ENCODE assay signal across 8 cellular contexts in the genomic region with DNA sequence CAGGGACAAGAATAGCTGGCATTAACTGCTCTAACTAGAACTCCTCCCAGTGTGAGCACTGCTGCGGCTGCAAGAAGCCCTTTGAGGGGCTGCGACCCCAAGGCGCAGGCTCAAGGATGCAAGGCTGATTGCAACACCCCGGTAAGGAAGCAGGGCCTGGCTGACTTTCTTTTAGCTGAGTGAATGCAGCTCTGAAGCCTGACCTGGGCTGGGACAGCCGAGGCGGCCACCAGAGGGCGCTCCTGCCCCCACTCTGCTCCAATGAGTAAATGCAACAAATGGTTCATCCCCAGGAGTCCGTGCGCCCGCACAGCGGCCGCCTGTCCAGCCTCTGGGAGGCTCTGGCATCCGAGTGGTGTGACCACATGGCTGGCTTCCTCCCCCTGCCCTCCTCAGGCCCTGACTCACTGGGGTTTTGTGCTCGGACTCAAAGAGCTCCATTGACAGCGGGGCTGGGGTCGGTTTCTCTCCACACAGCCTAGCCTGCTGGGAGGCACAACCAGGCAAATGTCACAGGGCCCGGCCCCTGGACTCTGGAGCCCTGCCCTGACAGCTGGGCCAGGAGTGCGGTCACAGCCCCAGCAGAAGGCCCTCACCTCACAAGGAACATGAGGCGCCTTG. TPM values are rescaled to one million over a fixed set of nuclear protein-coding genes. Genes with fewer than 3 reads are reported as not detected.
DNase-seq lines count a peak whose midpoint lies in the region; ATAC-seq, FAIRE-seq and TF ChIP-seq lines count a peak whose summit lies in the region.

Gene SMIM5 (plus strand): TSS at position 572 of the 621 bp plus-strand sequence. CDS start 6,768 bp downstream, outside the sequence.

- peak within 1 kb of the TSS; percentile 54 for H2AFZ ChIP-seq in astrocyte (ENCODE audit: low read depth, low read length)

- H3K4me1 ChIP-seq in astrocyte (ENCODE audit: insufficient read depth, low read length), result peaks cover 13% of the 10 kb centered on the region
- peaks cover 0 to 52% of the 10 kb centered on the region in 2 donors for H3K4me1 ChIP-seq in right atrium auricular region
- H3K4me1 ChIP-seq in psoas muscle, result peaks cover 46% of the 10 kb centered on the region
- peaks cover 29% of the 10 kb centered on the region for H3K4me1 ChIP-seq in upper lobe of right lung

- H3K27ac ChIP-seq in astrocyte (ENCODE audit: low read depth, low read length), result peak within 1 kb of the TSS; percentile 55
- H3K27ac ChIP-seq in right atrium auricular region, result peak within 1 kb of the TSS; percentile 88 to 94
- peak within 1 kb of the TSS; percentile 78 for H3K27ac ChIP-seq in psoas muscle
- H3K27ac ChIP-seq in upper lobe of right lung, result peak within 1 kb of the TSS; percentile 81

- peak; percentile 75 to 88 (median 78) for ATAC-seq in psoas muscle
- ATAC-seq in upper lobe of right lung, result peak; percentile 84

- H3K27me3 Mint-ChIP-seq in astrocyte (ENCODE audit: low read depth, unreplicated experiment), result no peaks in the 10 kb centered on the region

- peaks cover 6% of the 10 kb centered on the region for H3K4me1 Mint-ChIP-seq in astrocyte (ENCODE audit: low read depth, unreplicated experiment)

- TF ChIP-seq CTCF in astrocyte (IDR thresholded peaks at IDR 0.05; ENCODE audit: insufficient read depth, low read depth, low read length) (peak; percentile 92), right atrium auricular region (IDR thresholded peaks at IDR 0.05) (peak; percentile 95 to 96), psoas muscle (IDR thresholded peaks at IDR 0.05) (peak; percentile 97), upper lobe of right lung (IDR thresholded peaks at IDR 0.05) (peak; percentile 98)

- H3K4me3 Mint-ChIP-seq in astrocyte (ENCODE audit: unreplicated experiment), result peak within 1 kb of the TSS; percentile 5

- no peaks in the 10 kb centered on the region for H3K27me3 ChIP-seq in MG63
- H3K27me3 ChIP-seq in astrocyte (ENCODE audit: insufficient read depth, low read length), result no peaks in the 10 kb centered on the region
- H3K27me3 ChIP-seq in right atrium auricular region, result no peaks in the 10 kb centered on the region
- no peaks in the 10 kb centered on the region for H3K27me3 ChIP-seq in psoas muscle (ENCODE audit: insufficient read depth in 3 of 3, low read length in 2 of 3)
- H3K27me3 ChIP-seq in upper lobe of right lung, result no peaks in the 10 kb centered on the region

- H3K36me3 ChIP-seq in MG63, result peaks cover 6% of the 10 kb centered on the region
- H3K36me3 ChIP-seq in astrocyte (ENCODE audit: insufficient read depth, low read length), result no peaks in the 10 kb centered on the region
- no peaks in the 10 kb centered on the region for H3K36me3 ChIP-seq in right atrium auricular region
- H3K36me3 ChIP-seq in psoas muscle (ENCODE audit: insufficient read depth in 1 of 2, low read depth in 1 of 2), result peaks cover 0 to 28% of the 10 kb centered on the region in 2 donors
- H3K36me3 ChIP-seq in upper lobe of right lung, result peaks cover 11% of the 10 kb centered on the region

- H3K27ac Mint-ChIP-seq in astrocyte (ENCODE audit: unreplicated experiment), result peak within 1 kb of the TSS; percentile 78

- H3K79me2 ChIP-seq in astrocyte (ENCODE audit: insufficient read depth, low read length), result no peaks in the 10 kb centered on the region

- H3K36me3 Mint-ChIP-seq in astrocyte (ENCODE audit: low read depth, unreplicated experiment), result peaks cover 5% of the 10 kb centered on the region

- H3K4me3 ChIP-seq in MG63, result no peak within 1 kb of the TSS
- no peak within 1 kb of the TSS for H3K4me3 ChIP-seq in astrocyte (ENCODE audit: insufficient read depth, low read depth, low read length)
- peak within 1 kb of the TSS; percentile 27 to 31 for H3K4me3 ChIP-seq in right atrium auricular region
- peak within 1 kb of the TSS; percentile 33 for H3K4me3 ChIP-seq in psoas muscle
- H3K4me3 ChIP-seq in upper lobe of right lung, result no peak within 1 kb of the TSS

- H3K4me2 ChIP-seq in astrocyte (ENCODE audit: low read length), result peak within 1 kb of the TSS; percentile 74

- peak within 1 kb of the TSS; percentile 45 for H3K9ac ChIP-seq in astrocyte (ENCODE audit: low read length)

- H3K9me3 ChIP-seq in MG63 (no peaks in the 10 kb centered on the region), astrocyte (ENCODE audit: insufficient read depth, low read depth, low read length) (no peaks in the 10 kb centered on the region), right atrium auricular region (no peaks in the 10 kb centered on the region), psoas muscle (no peaks in the 10 kb centered on the region), upper lobe of right lung (no peaks in the 10 kb centered on the region)

- H3K9me3 Mint-ChIP-seq in astrocyte (ENCODE audit: unreplicated experiment), result no peaks in the 10 kb centered on the region

- H4K20me1 ChIP-seq in astrocyte (ENCODE audit: insufficient read depth, low read length), result peaks cover 7% of the 10 kb centered on the region

- FAIRE-seq in astrocyte (lab: Jason Lieb, UNC), result no peak

- DNase-seq in NCI-H1436 (lab: John Stamatoyannopoulos, UW), result peak; percentile 76
- no peak for DNase-seq in NCI-H1436 treated with DMSO at 0.1 percent for 48 hours (lab: John Stamatoyannopoulos, UW)
- peak; percentile 94 for DNase-seq in MG63
- peak; percentile 83 for DNase-seq in T-helper 9 cell
- DNase-seq in astrocyte (ENCODE audit: low read depth), result peak; percentile 75
- peak; percentile 90 for DNase-seq in right atrium auricular region (ENCODE audit: low spot score)
- peak; percentile 90 to 95 for DNase-seq in psoas muscle
- peak; percentile 93 for DNase-seq in upper lobe of right lung

- intact Hi-C loops in psoas muscle (cut with DNase I), result loop anchor here (1.0 to 5.0 kb wide), 4 partner anchors 44 to 206 kb away; no protein-coding TSS in a partner anchor
- intact Hi-C loops in upper lobe of right lung (cut with DNase I), result no loop called here

- WGBS in psoas muscle, 3 donors, result 4 to 8% (median 7%) methylated on average over 16 to 19 of the region's 19 CpGs

RNA-seq across cellular contexts. Expression of gene SMIM5, which starts in this region (rescaled TPM):
- 0.69 TPM in 1 of 2 replicates, not detected in the other for total RNA-seq in MG63 (2014; rRNA removed; shearing (Covaris generic); ENCODE audit: low replicate concordance)
- 0.07 TPM in 1 of 2 replicates, not detected in the other for total RNA-seq in astrocyte
- 10 to 100 TPM in 1 of 2 donors, 1 to 10 TPM in 1; 6.4 to 12.0 TPM for total RNA-seq in right atrium auricular region
- under 1 TPM in 3 of 4 donors, not detected in 1; 0.11 to 0.28 (median 0.17) TPM for total RNA-seq in psoas muscle
- polyA plus RNA-seq in psoas muscle, result under 1 TPM; 0.17 to 0.92 (median 0.21) TPM
- total RNA-seq in upper lobe of right lung, result 0.84 TPM

Comparison
In these comparisons a context has a peak if more than half of its experiments do, and no peak if none do; other contexts are left out.
1. Peak in DNase-seq in MG63; RNA of the gene not detected or under 1 TPM.
2. Peak in DNase-seq, H3K27ac ChIP-seq, H3K9ac ChIP-seq and H3K4me2 ChIP-seq in astrocyte; RNA of the gene not detected or under 1 TPM.
3. Peak in DNase-seq, ATAC-seq, H3K4me3 ChIP-seq and H3K27ac ChIP-seq in psoas muscle; RNA of the gene not detected or under 1 TPM.
4. Peak in DNase-seq, ATAC-seq and H3K27ac ChIP-seq in upper lobe of right lung; RNA of the gene not detected or under 1 TPM.
5. H3K4me3 ChIP-seq: peak in right atrium auricular region (2 of 2); none in MG63 (single experiment), astrocyte (single experiment) and upper lobe of right lung (single experiment).
6. Peak in every context shown above with its lines, with median percentiles within 50 percentile points of each other: H3K27ac ChIP-seq and CTCF ChIP-seq.